In the genomic region with DNA sequence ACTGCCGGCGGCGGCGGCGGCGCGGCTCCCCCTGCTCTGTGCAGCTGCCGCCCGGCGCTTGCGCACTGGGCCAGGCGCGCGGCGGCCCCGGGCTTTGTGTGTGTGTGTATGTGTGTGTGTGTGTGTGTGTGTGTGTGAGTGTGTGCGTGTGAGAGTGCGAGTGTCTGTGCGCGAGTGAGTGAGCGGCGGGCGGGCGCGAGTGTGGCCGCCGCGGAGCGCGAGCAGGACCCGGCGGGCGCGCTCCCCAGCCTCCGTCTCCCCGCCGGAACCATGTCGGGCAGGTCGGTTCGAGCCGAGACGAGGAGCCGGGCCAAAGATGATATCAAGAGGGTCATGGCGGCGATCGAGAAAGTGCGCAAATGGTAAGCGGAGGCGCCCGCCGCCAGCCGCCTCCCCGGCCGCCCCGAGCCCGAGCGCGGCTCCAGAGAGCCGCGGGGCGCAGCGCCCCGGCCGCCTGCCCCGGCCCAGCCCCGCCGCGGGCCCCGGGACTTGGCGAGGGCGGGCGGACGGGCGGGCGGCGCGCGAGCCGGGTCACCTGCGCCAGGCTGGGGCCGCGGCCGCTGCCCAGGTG, we compare ENCODE assay signal across 1 cellular context.
TF ChIP-seq lines count a peak whose summit lies in the region.

A gene (plus strand): TSS at position 63 of the 571 bp plus-strand sequence. CDS start 208 bp downstream, at position 271.

TF ChIP-seq in GM12878, 131 proteins besides CTCF, POLR2A, EP300 and RAD21 (continued from another document):
- TF ChIP-seq, protein P1, sequence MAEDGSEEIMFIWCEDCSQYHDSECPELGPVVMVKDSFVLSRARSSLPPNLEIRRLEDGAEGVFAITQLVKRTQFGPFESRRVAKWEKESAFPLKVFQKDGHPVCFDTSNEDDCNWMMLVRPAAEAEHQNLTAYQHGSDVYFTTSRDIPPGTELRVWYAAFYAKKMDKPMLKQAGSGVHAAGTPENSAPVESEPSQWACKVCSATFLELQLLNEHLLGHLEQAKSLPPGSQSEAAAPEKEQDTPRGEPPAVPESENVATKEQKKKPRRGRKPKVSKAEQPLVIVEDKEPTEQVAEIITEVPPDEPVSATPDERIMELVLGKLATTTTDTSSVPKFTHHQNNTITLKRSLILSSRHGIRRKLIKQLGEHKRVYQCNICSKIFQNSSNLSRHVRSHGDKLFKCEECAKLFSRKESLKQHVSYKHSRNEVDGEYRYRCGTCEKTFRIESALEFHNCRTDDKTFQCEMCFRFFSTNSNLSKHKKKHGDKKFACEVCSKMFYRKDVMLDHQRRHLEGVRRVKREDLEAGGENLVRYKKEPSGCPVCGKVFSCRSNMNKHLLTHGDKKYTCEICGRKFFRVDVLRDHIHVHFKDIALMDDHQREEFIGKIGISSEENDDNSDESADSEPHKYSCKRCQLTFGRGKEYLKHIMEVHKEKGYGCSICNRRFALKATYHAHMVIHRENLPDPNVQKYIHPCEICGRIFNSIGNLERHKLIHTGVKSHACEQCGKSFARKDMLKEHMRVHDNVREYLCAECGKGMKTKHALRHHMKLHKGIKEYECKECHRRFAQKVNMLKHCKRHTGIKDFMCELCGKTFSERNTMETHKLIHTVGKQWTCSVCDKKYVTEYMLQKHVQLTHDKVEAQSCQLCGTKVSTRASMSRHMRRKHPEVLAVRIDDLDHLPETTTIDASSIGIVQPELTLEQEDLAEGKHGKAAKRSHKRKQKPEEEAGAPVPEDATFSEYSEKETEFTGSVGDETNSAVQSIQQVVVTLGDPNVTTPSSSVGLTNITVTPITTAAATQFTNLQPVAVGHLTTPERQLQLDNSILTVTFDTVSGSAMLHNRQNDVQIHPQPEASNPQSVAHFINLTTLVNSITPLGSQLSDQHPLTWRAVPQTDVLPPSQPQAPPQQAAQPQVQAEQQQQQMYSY (CRISPR knock-in tag; IDR thresholded peaks at IDR 0.05): no peak
- TF ChIP-seq CHD4 (IDR thresholded peaks at IDR 0.05) (no peak), LARP7 (IDR thresholded peaks at IDR 0.05) (0 out of 2 replicates have a peak, but pooled peaks have one; percentile 26), SMAD1 (IDR thresholded peaks at IDR 0.05; ENCODE audit: low read depth, partially characterized antibody) (no peak), DPF2 (IDR thresholded peaks at IDR 0.05) (0 out of 2 replicates have a peak, but pooled peaks have one; percentile 25), STAT3 (IDR thresholded peaks at IDR 0.05; ENCODE audit: low read depth, low read length) (no peak), ZNF24 (IDR thresholded peaks at IDR 0.05) (peak; percentile 28; the same call in 1 of the 2 replicates), HDAC6 (IDR thresholded peaks at IDR 0.05; ENCODE audit: unreplicated experiment) (no peak), TCF12 (IDR thresholded peaks at IDR 0.05; ENCODE audit: low read depth, low read length) (0 out of 2 replicates have a peak, but pooled peaks have one; percentile 9), RCOR1 (conservative IDR thresholded peaks at IDR 0.05; ENCODE audit: low read depth, low read length) (no peak), CBX3 (IDR thresholded peaks at IDR 0.05; ENCODE audit: borderline replicate concordance, low read depth) (no peak), CHD2 (IDR thresholded peaks at IDR 0.05; ENCODE audit: borderline replicate concordance, low read depth, low read length) (no peak), NR2F1 (conservative IDR thresholded peaks at IDR 0.05) (no peak), ZNF622 (IDR thresholded peaks at IDR 0.05) (no peak), BRCA1 (IDR thresholded peaks at IDR 0.05; ENCODE audit: low read depth, low read length) (no peak), POLR2AphosphoS2 (IDR thresholded peaks at IDR 0.05; ENCODE audit: low read depth, low read length) (no peak), YY1 (IDR thresholded peaks at IDR 0.05; ENCODE audit: low read depth, low read length) (peak; percentile 29; the same call in 1 of the 2 replicates), JUND (IDR thresholded peaks at IDR 0.05; ENCODE audit: low read depth, low read length) (no peak), YBX1 (IDR thresholded peaks at IDR 0.05) (no peak), JUNB (IDR thresholded peaks at IDR 0.05) (no peak), CBFB (IDR thresholded peaks at IDR 0.05; ENCODE audit: low read depth) (no peak), RBBP5 (conservative IDR thresholded peaks at IDR 0.05) (no peak), SRF (IDR thresholded peaks at IDR 0.05; ENCODE audit: low read depth in 2 of 2, low read length in 2 of 2) (peak in 1 of 2 experiments; percentile 9; a peak in 1 of 4 replicates), BHLHE40 (IDR thresholded peaks at IDR 0.05; ENCODE audit: borderline replicate concordance in 1 of 2, low read depth in 2 of 2, low read length in 1 of 2) (peak in 1 of 2 experiments; percentile 45; a peak in 1 of 4 replicates)
- TF ChIP-seq, protein P2, sequence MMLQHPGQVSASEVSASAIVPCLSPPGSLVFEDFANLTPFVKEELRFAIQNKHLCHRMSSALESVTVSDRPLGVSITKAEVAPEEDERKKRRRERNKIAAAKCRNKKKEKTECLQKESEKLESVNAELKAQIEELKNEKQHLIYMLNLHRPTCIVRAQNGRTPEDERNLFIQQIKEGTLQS (IDR thresholded peaks at IDR 0.05; ENCODE audit: borderline replicate concordance, extremely low read depth, low read depth, low read length): no peak
- TF ChIP-seq, protein P3, sequence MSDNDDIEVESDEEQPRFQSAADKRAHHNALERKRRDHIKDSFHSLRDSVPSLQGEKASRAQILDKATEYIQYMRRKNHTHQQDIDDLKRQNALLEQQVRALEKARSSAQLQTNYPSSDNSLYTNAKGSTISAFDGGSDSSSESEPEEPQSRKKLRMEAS (IDR thresholded peaks at IDR 0.05; ENCODE audit: low read depth, low read length): no peak
- TF ChIP-seq, protein P4, sequence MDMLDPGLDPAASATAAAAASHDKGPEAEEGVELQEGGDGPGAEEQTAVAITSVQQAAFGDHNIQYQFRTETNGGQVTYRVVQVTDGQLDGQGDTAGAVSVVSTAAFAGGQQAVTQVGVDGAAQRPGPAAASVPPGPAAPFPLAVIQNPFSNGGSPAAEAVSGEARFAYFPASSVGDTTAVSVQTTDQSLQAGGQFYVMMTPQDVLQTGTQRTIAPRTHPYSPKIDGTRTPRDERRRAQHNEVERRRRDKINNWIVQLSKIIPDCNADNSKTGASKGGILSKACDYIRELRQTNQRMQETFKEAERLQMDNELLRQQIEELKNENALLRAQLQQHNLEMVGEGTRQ (IDR thresholded peaks at IDR 0.05; ENCODE audit: borderline replicate concordance, low read depth, low read length): no peak
- TF ChIP-seq, protein P5, sequence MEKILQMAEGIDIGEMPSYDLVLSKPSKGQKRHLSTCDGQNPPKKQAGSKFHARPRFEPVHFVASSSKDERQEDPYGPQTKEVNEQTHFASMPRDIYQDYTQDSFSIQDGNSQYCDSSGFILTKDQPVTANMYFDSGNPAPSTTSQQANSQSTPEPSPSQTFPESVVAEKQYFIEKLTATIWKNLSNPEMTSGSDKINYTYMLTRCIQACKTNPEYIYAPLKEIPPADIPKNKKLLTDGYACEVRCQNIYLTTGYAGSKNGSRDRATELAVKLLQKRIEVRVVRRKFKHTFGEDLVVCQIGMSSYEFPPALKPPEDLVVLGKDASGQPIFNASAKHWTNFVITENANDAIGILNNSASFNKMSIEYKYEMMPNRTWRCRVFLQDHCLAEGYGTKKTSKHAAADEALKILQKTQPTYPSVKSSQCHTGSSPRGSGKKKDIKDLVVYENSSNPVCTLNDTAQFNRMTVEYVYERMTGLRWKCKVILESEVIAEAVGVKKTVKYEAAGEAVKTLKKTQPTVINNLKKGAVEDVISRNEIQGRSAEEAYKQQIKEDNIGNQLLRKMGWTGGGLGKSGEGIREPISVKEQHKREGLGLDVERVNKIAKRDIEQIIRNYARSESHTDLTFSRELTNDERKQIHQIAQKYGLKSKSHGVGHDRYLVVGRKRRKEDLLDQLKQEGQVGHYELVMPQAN (conservative IDR thresholded peaks at IDR 0.05): no peak
- TF ChIP-seq, protein P6, sequence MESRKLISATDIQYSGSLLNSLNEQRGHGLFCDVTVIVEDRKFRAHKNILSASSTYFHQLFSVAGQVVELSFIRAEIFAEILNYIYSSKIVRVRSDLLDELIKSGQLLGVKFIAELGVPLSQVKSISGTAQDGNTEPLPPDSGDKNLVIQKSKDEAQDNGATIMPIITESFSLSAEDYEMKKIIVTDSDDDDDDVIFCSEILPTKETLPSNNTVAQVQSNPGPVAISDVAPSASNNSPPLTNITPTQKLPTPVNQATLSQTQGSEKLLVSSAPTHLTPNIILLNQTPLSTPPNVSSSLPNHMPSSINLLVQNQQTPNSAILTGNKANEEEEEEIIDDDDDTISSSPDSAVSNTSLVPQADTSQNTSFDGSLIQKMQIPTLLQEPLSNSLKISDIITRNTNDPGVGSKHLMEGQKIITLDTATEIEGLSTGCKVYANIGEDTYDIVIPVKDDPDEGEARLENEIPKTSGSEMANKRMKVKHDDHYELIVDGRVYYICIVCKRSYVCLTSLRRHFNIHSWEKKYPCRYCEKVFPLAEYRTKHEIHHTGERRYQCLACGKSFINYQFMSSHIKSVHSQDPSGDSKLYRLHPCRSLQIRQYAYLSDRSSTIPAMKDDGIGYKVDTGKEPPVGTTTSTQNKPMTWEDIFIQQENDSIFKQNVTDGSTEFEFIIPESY (IDR thresholded peaks at IDR 0.05): no peak
- TF ChIP-seq, protein P7, sequence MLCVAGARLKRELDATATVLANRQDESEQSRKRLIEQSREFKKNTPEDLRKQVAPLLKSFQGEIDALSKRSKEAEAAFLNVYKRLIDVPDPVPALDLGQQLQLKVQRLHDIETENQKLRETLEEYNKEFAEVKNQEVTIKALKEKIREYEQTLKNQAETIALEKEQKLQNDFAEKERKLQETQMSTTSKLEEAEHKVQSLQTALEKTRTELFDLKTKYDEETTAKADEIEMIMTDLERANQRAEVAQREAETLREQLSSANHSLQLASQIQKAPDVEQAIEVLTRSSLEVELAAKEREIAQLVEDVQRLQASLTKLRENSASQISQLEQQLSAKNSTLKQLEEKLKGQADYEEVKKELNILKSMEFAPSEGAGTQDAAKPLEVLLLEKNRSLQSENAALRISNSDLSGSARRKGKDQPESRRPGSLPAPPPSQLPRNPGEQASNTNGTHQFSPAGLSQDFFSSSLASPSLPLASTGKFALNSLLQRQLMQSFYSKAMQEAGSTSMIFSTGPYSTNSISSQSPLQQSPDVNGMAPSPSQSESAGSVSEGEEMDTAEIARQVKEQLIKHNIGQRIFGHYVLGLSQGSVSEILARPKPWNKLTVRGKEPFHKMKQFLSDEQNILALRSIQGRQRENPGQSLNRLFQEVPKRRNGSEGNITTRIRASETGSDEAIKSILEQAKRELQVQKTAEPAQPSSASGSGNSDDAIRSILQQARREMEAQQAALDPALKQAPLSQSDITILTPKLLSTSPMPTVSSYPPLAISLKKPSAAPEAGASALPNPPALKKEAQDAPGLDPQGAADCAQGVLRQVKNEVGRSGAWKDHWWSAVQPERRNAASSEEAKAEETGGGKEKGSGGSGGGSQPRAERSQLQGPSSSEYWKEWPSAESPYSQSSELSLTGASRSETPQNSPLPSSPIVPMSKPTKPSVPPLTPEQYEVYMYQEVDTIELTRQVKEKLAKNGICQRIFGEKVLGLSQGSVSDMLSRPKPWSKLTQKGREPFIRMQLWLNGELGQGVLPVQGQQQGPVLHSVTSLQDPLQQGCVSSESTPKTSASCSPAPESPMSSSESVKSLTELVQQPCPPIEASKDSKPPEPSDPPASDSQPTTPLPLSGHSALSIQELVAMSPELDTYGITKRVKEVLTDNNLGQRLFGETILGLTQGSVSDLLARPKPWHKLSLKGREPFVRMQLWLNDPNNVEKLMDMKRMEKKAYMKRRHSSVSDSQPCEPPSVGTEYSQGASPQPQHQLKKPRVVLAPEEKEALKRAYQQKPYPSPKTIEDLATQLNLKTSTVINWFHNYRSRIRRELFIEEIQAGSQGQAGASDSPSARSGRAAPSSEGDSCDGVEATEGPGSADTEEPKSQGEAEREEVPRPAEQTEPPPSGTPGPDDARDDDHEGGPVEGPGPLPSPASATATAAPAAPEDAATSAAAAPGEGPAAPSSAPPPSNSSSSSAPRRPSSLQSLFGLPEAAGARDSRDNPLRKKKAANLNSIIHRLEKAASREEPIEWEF (IDR thresholded peaks at IDR 0.05; ENCODE audit: insufficient replicate concordance, low read depth, low read length): no peak
TF ChIP-seq in GM12878: peak in this region for 9.
